ENCODE assay signal across 26 cellular contexts in genomic region chr10:130043491-130043890, GRCh38.
"Had no signal": no experiment of that assay in that cellular context is flagged by ENCODE, and none has a peak within 500 bp of the region (broad histone marks: within the 10 kb centered on the region; RNA-seq: fewer than 3 reads in every experiment).

No MANE protein-coding gene starts in this region.

- H3K4me2 ChIP-seq: hepatocyte had no signal

- ATAC-seq: esophagus mucosa; foreskin keratinocyte; gastroesophageal sphincter; heart left ventricle; left cardiac atrium; left lung; naive thymus-derived CD8-positive, alpha-beta T cell; psoas muscle; right cardiac atrium; stimulated activated memory B cell treated with anti-CD40 and anti-IgM and Interleukin-4, amounts not matched to agents 10 μg/mL and 1 μg/mL and 100 μg/mL, for 72 hours; stimulated activated naive CD8-positive, alpha-beta T cell treated with anti-CD3 and anti-CD28 coated beads, Interleukin-15, Interleukin-2, amounts not matched to agents 100 U/mL and 50 U/mL, for 24 hours had no signal

- H3K27me3 ChIP-seq: foreskin keratinocyte, testis, uterus had no signal

- DNase-seq: effector CD8-positive, alpha-beta T cell; endodermal cell; foreskin keratinocyte; left cardiac atrium; mesenchymal stem cell; nephron progenitor cell; nucleus accumbens; psoas muscle; right cardiac atrium; spleen; stimulated activated CD4-positive, alpha-beta T cell treated with anti-CD3 and anti-CD28 coated beads, Interleukin-4, amount 100 ng/mL, for 4 hours; stimulated activated naive CD8-positive, alpha-beta T cell treated with anti-CD3 and anti-CD28 coated beads, Interleukin-15, Interleukin-2, amounts not matched to agents 100 U/mL and 50 U/mL, for 24 hours; substantia nigra; testis had no signal

- H3K27ac ChIP-seq: epithelial cell of prostate, foreskin keratinocyte, gastroesophageal sphincter, heart left ventricle, hepatocyte, left lung, psoas muscle, skin epidermis, spleen, testis, tibial artery, upper lobe of left lung, uterus had no signal

- H3K36me3 ChIP-seq: gastroesophageal sphincter, heart left ventricle, left lung, spleen, tibial artery, upper lobe of left lung, uterus had no signal

- H3K9me3 ChIP-seq: gastroesophageal sphincter, heart left ventricle, left lung, psoas muscle, spleen, testis, tibial artery, upper lobe of left lung, uterus had no signal

- H3K4me3 ChIP-seq: gastroesophageal sphincter, heart left ventricle, hepatocyte, left lung, psoas muscle, skin epidermis, spleen, testis, tibial artery, upper lobe of left lung, uterus had no signal

- H3K4me1 ChIP-seq: foreskin keratinocyte, gastroesophageal sphincter, heart left ventricle, left lung, psoas muscle, spleen, testis, tibial artery, upper lobe of left lung, uterus had no signal

- H3K79me2 ChIP-seq: hepatocyte had no signal
